Comparison of ENCODE assay signal across 13 cellular contexts in the genomic region with DNA sequence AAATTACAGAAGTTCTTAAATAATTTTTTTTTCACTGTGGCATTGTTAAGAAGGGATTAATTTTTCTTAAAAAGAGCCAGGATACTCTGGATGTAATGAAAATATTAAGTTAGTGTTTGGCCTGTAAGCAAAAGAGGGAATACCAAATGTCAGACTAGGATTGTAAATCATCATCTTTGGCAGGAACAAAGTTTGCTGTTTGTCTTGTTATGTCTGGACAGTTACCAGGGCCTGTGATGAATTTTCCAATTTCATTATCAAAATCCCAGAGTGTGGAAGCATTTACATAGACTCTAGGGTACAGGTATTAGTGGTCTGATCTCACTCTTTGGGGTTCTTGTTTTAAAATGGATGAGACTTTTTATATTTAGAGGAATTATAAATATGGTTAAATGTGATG. TPM values are rescaled to one million over a fixed set of nuclear protein-coding genes. Genes with fewer than 3 reads are reported as not detected.
A peak's percentile ranks its signal among the peaks of the same experiment; 100 is the strongest.
DNase-seq lines count a peak whose midpoint lies in the region; ATAC-seq and TF ChIP-seq lines count a peak whose summit lies in the region.
"Had no signal": no experiment of that assay in that cellular context is flagged by ENCODE, and none has a peak within 500 bp of the region (broad histone marks: within the 10 kb centered on the region; RNA-seq: fewer than 3 reads in every experiment).

No MANE protein-coding gene starts in this region.

- no peaks in the 10 kb centered on the region for H4K20me1 ChIP-seq in SK-N-SH (ENCODE audit: insufficient read depth)

- POLR2A ChIA-PET in HEK293T (lab: Yijun Ruan, JAX): no interaction called here
- POLR2A ChIA-PET in SK-N-SH (lab: Yijun Ruan, JAX): no interaction called here

- H3K4me1 ChIP-seq in SK-N-SH (ENCODE audit: control insufficient read depth in 1 of 2, insufficient read depth in 2 of 2, low read depth in 1 of 2, low read length in 1 of 2): peaks cover 6 to 22% of the 10 kb centered on the region in 2 experiments; a peak in 3 of 4 replicates
- peaks cover 7 to 16% (median 13%) of the 10 kb centered on the region in 3 donors for H3K4me1 ChIP-seq in skeletal muscle tissue (ENCODE audit: control insufficient read depth in 3 of 3, insufficient read depth in 3 of 3, low read length in 3 of 3)

- H3K9me3 ChIP-seq in SK-N-SH (no peaks in the 10 kb centered on the region), skeletal muscle tissue (ENCODE audit: control insufficient read depth in 3 of 3, low read length in 3 of 3) (no peaks in the 10 kb centered on the region)
- H3K9me3 ChIP-seq: thoracic aorta had no signal

- no peaks in the 10 kb centered on the region for H3K9me2 ChIP-seq in SK-N-SH

- TF ChIP-seq CTCF in SK-N-SH (IDR thresholded peaks at IDR 0.05) (no peak), fibroblast of villous mesenchyme (IDR thresholded peaks at IDR 0.05; ENCODE audit: insufficient read depth, low read depth, low read length) (no peak)

- H3K27ac ChIP-seq in SK-N-SH (ENCODE audit: low read depth in 2 of 2, low read length in 1 of 2): peak overlapping the region; percentile 38 to 87; a peak in 3 of 4 replicates
- H3K27ac ChIP-seq in skeletal muscle tissue (ENCODE audit: low read depth, low read length): no peak overlapping the region
- H3K27ac ChIP-seq: C4-2B, thoracic aorta had no signal

- peak in 1 of 2 experiments; percentile 65; a peak in 1 of 4 replicates for TF ChIP-seq EP300 in SK-N-SH (IDR thresholded peaks at IDR 0.05; ENCODE audit: borderline replicate concordance in 1 of 2, low read depth in 1 of 2, low read length in 1 of 2)

- H3K79me2 ChIP-seq in SK-N-SH (ENCODE audit: insufficient read depth): peaks cover 30% of the 10 kb centered on the region; the same call in 1 of the 2 replicates

- H3K36me3 ChIP-seq in SK-N-SH (replicated peaks in 1 of 2; ENCODE audit: control insufficient read depth in 1 of 2, insufficient read depth in 2 of 2, low read length in 1 of 2): no peaks in the 10 kb centered on the region
- H3K36me3 ChIP-seq in skeletal muscle tissue (ENCODE audit: control insufficient read depth in 3 of 3, insufficient read depth in 3 of 3, low read length in 3 of 3): no peaks in the 10 kb centered on the region
- H3K36me3 ChIP-seq: thoracic aorta had no signal

- peaks cover 2% of the 10 kb centered on the region for H3F3A ChIP-seq in SK-N-SH (replicated peaks; ENCODE audit: insufficient read depth)

- H3K9ac ChIP-seq in SK-N-SH (no peak overlapping the region), skeletal muscle tissue (ENCODE audit: low read depth in 1 of 3, low read length in 3 of 3) (peak overlapping the region in 2 of 3 donors; percentile 3 to 27)

- no peak overlapping the region for H2AFZ ChIP-seq in SK-N-SH (ENCODE audit: low read depth)

- H3K4me3 ChIP-seq in SK-N-SH (ENCODE audit: low read depth in 2 of 2, low read length in 1 of 2) (no peak overlapping the region), fibroblast of villous mesenchyme (ENCODE audit: low read depth, low read length) (no peak overlapping the region), skeletal muscle tissue (ENCODE audit: low read length in 3 of 3) (no peak overlapping the region)

- CTCF ChIA-PET in HEK293T (lab: Yijun Ruan, JAX) (no interaction called here), SK-N-SH (lab: Yijun Ruan, JAX) (no interaction called here)

- no peak for TF ChIP-seq RAD21 in SK-N-SH (IDR thresholded peaks at IDR 0.05; ENCODE audit: low read length)

- ATAC-seq in HG03565 (IDR thresholded peaks at IDR 0.05; ENCODE audit: unreplicated experiment) (no peak), GM18511 (IDR thresholded peaks at IDR 0.05; ENCODE audit: unreplicated experiment) (no peak)
- ATAC-seq: HCT116 had no signal

- H3K27me3 ChIP-seq in SK-N-SH (ENCODE audit: insufficient read depth) (no peaks in the 10 kb centered on the region), skeletal muscle tissue (ENCODE audit: control insufficient read depth in 3 of 3, insufficient read depth in 3 of 3, low read length in 3 of 3) (no peaks in the 10 kb centered on the region)

- DNase-seq in HEK293T (ENCODE audit: extremely low spot score): no peak
- DNase-seq in SK-N-SH: no peak
- DNase-seq in fibroblast of villous mesenchyme (ENCODE audit: low read depth): peak; percentile 14
- no peak for DNase-seq in pons (ENCODE audit: low spot score)
- DNase-seq: activated CD4-positive, alpha-beta memory T cell treated with anti-CD3 and anti-CD28 coated beads for 36 hours; NCI-H2107; SIG-M5 had no signal

- 0 out of 2 replicates have a peak overlapping the region, but pooled peaks have one; percentile 34 for H3K4me2 ChIP-seq in SK-N-SH

TF ChIP-seq in HEK293T, 16 proteins besides CTCF, POLR2A, EP300 and RAD21:
- TF ChIP-seq, protein P1, sequence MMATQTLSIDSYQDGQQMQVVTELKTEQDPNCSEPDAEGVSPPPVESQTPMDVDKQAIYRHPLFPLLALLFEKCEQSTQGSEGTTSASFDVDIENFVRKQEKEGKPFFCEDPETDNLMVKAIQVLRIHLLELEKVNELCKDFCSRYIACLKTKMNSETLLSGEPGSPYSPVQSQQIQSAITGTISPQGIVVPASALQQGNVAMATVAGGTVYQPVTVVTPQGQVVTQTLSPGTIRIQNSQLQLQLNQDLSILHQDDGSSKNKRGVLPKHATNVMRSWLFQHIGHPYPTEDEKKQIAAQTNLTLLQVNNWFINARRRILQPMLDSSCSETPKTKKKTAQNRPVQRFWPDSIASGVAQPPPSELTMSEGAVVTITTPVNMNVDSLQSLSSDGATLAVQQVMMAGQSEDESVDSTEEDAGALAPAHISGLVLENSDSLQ (IDR thresholded peaks at IDR 0.05): peak; percentile 75
- no peak for TF ChIP-seq ELF4 (IDR thresholded peaks at IDR 0.05)
- no peak for TF ChIP-seq ZNF384 (IDR thresholded peaks at IDR 0.05)
- TF ChIP-seq L3MBTL2 (conservative IDR thresholded peaks at IDR 0.05): no peak

TF ChIP-seq in SK-N-SH, 30 proteins besides CTCF, POLR2A, EP300 and RAD21:
- TF ChIP-seq FOXM1 (IDR thresholded peaks at IDR 0.05; ENCODE audit: low read depth) (no peak), TAF1 (IDR thresholded peaks at IDR 0.05; ENCODE audit: borderline replicate concordance, low read depth, low read length) (no peak), SMC3 (IDR thresholded peaks at IDR 0.05; ENCODE audit: low read depth, low read length) (no peak), TEAD4 (IDR thresholded peaks at IDR 0.05; ENCODE audit: borderline replicate concordance, insufficient read depth) (no peak), CHD2 (IDR thresholded peaks at IDR 0.05; ENCODE audit: low read length, partially characterized antibody) (no peak), NRF1 (IDR thresholded peaks at IDR 0.05; ENCODE audit: low read depth, low read length) (no peak)
- TF ChIP-seq, protein P2, sequence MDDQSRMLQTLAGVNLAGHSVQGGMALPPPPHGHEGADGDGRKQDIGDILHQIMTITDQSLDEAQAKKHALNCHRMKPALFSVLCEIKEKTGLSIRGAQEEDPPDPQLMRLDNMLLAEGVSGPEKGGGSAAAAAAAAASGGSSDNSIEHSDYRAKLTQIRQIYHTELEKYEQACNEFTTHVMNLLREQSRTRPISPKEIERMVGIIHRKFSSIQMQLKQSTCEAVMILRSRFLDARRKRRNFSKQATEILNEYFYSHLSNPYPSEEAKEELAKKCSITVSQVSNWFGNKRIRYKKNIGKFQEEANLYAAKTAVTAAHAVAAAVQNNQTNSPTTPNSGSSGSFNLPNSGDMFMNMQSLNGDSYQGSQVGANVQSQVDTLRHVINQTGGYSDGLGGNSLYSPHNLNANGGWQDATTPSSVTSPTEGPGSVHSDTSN (IDR thresholded peaks at IDR 0.05): peak; percentile 76
- TF ChIP-seq, protein P3, sequence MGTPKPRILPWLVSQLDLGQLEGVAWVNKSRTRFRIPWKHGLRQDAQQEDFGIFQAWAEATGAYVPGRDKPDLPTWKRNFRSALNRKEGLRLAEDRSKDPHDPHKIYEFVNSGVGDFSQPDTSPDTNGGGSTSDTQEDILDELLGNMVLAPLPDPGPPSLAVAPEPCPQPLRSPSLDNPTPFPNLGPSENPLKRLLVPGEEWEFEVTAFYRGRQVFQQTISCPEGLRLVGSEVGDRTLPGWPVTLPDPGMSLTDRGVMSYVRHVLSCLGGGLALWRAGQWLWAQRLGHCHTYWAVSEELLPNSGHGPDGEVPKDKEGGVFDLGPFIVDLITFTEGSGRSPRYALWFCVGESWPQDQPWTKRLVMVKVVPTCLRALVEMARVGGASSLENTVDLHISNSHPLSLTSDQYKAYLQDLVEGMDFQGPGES (IDR thresholded peaks at IDR 0.05; ENCODE audit: low read depth, low read length): no peak

RNA-seq across cellular contexts. Expression of a gene that starts 26.1 kb away (rescaled TPM):
- polyA plus RNA-seq in SK-N-SH (2012; rRNA removed): 7.3 and 8.3 TPM in 2 replicates
- 7.4 and 12.2 TPM in 2 replicates for polyA plus RNA-seq in SK-N-SH (2012; cell fraction: cytosol; rRNA removed)
- polyA plus RNA-seq in SK-N-SH (2012; cell fraction: nucleus; rRNA removed): 7.9 and 11.1 TPM in 2 replicates
- 29.0 and 43.6 TPM in 2 replicates for total RNA-seq in fibroblast of villous mesenchyme
- 20.4 TPM for total RNA-seq in skeletal muscle tissue

RNA-seq across cellular contexts. Expression of a gene that starts 26.8 kb away (rescaled TPM):
- 13.1 and 18.8 TPM in 2 replicates for polyA plus RNA-seq in SK-N-SH (2012; rRNA removed)
- polyA plus RNA-seq in SK-N-SH (2012; cell fraction: cytosol; rRNA removed): 17.5 and 17.6 TPM in 2 replicates
- 15.6 and 32.4 TPM in 2 replicates for polyA plus RNA-seq in SK-N-SH (2012; cell fraction: nucleus; rRNA removed)
- total RNA-seq in fibroblast of villous mesenchyme: 12.6 and 29.4 TPM in 2 replicates
- total RNA-seq in skeletal muscle tissue: 68.4 TPM
